25 cellular contexts compared by ENCODE assay signal in genomic region chr4:166039822-166040221, GRCh38.
DNase-seq lines count a peak whose midpoint lies in the region; ATAC-seq, FAIRE-seq and TF ChIP-seq lines count a peak whose summit lies in the region.
"Had no signal": no experiment of that assay in that cellular context is flagged by ENCODE, and none has a peak within 500 bp of the region (broad histone marks: within the 10 kb centered on the region; RNA-seq: fewer than 3 reads in every experiment).

No MANE protein-coding gene starts in this region.

- H2AFZ ChIP-seq in MM.1S (ENCODE audit: low read length): no peak overlapping the region

- no peak for TF ChIP-seq CTCF in MM.1S (IDR thresholded peaks at IDR 0.05; ENCODE audit: low read length)

- H3K9me2 ChIP-seq in MM.1S (replicated peaks; ENCODE audit: insufficient read depth, low read length): no peaks in the 10 kb centered on the region

- no peaks in the 10 kb centered on the region for H3K9me3 ChIP-seq in MM.1S (replicated peaks; ENCODE audit: insufficient read depth, low read length)
- H3K9me3 ChIP-seq: BLaER1 had no signal

- no peaks in the 10 kb centered on the region for H3K79me2 ChIP-seq in MM.1S (ENCODE audit: low read length)

- DNase-seq in MM.1S: peak; percentile 63
- DNase-seq in NCI-H1092 (lab: John Stamatoyannopoulos, UW): no peak
- DNase-seq in stimulated activated CD4-positive, alpha-beta T cell treated with anti-CD3 and anti-CD28 coated beads, Interleukin-4, amount 100 ng/mL, for 24 hours: no peak
- DNase-seq in GDM1 (lab: John Stamatoyannopoulos, UW): no peak
- DNase-seq: CD4-positive, CD25-positive, alpha-beta regulatory T cell; DMS153; IMR-90; Karpas-422; NCI-H1417; NCI-H1694; NCI-H2029 treated with DMSO at 0.1 percent for 48 hours; NCI-H226; NCI-H510A; SIG-M5 had no signal

- H4K20me1 ChIP-seq in MM.1S (ENCODE audit: insufficient read depth, low read length): no peaks in the 10 kb centered on the region
- H4K20me1 ChIP-seq: BLaER1 had no signal

- H3K27me3 ChIP-seq in MM.1S (replicated peaks; ENCODE audit: insufficient read depth, low read length): no peaks in the 10 kb centered on the region
- H3K27me3 ChIP-seq: BLaER1 had no signal

- H3F3A ChIP-seq in MM.1S (ENCODE audit: insufficient read depth, low read length): peaks cover 2% of the 10 kb centered on the region; the same call in 1 of the 2 replicates

- peak; percentile 56 for ATAC-seq in HG03280 (IDR thresholded peaks at IDR 0.05; ENCODE audit: unreplicated experiment)
- peak; percentile 66 for ATAC-seq in HG03565 (IDR thresholded peaks at IDR 0.05; ENCODE audit: unreplicated experiment)
- ATAC-seq in HG02938 (IDR thresholded peaks at IDR 0.05; ENCODE audit: unreplicated experiment): no peak

- no peak overlapping the region for H3K4me3 ChIP-seq in MM.1S (ENCODE audit: low read length)
- H3K4me3 ChIP-seq: BLaER1, SK-N-MC had no signal

- H3K4me1 ChIP-seq in MM.1S (ENCODE audit: low read length): peaks cover 9% of the 10 kb centered on the region
- H3K4me1 ChIP-seq: BLaER1 had no signal

- 0 out of 2 replicates have a peak overlapping the region, but pooled peaks have one; percentile 4 for H3K4me2 ChIP-seq in MM.1S (ENCODE audit: low read depth, low read length)
- H3K4me2 ChIP-seq: BLaER1 had no signal

- peak overlapping the region; percentile 7; the same call in 1 of the 2 replicates for H3K27ac ChIP-seq in MM.1S (ENCODE audit: low read length)
- H3K27ac ChIP-seq: BLaER1, SK-N-MC had no signal

- H3K36me3 ChIP-seq in MM.1S (replicated peaks; ENCODE audit: insufficient read depth, low read length): no peaks in the 10 kb centered on the region
- H3K36me3 ChIP-seq: BLaER1 had no signal

- no peak overlapping the region for H3K9ac ChIP-seq in MM.1S (ENCODE audit: low read length)
- H3K9ac ChIP-seq: BLaER1 had no signal

- peak; percentile 33 for FAIRE-seq in G401.6 (lab: Jason Lieb, UNC)
- FAIRE-seq: A204.1, GM12891, GM19239, H54, RCC 7860 had no signal
